Comparison of ENCODE assay signal across 8 cellular contexts in genomic region chr15:98442379-98442833, GRCh38.
DNase-seq lines count a peak whose midpoint lies in the region; ATAC-seq and TF ChIP-seq lines count a peak whose summit lies in the region.

No MANE protein-coding gene starts in this region.

- DNase-seq in CMK (ENCODE audit: low read depth) (peak; percentile 58), GM19238 (ENCODE audit: insufficient read length, low spot score) (peak; percentile 27), NCI-H82 (lab: John Stamatoyannopoulos, UW) (peak; percentile 87), fibroblast of peridontal ligament (ENCODE audit: extremely low read depth) (peak; percentile 89), omental fat pad (ENCODE audit: low spot score) (no peak)
- peak; percentile 65 for DNase-seq in activated CD8-positive, alpha-beta memory T cell treated with anti-CD3 and anti-CD28 coated beads, Interleukin-2, amount 50 U/mL, for 48 hours

- ATAC-seq in HG03457 (IDR thresholded peaks at IDR 0.05; ENCODE audit: unreplicated experiment) (peak; percentile 77), omental fat pad (ENCODE audit: low FRiP score) (peak; percentile 65), HG03039 (IDR thresholded peaks at IDR 0.05; ENCODE audit: unreplicated experiment) (no peak)

- no peak for TF ChIP-seq CTCF in omental fat pad (IDR thresholded peaks at IDR 0.05)
